14 cellular contexts compared by ENCODE assay signal in genomic region chr12:123108682-123109066, GRCh38. TPM values are rescaled to one million over a fixed set of nuclear protein-coding genes. Genes with fewer than 3 reads are reported as not detected.
DNase-seq lines count a peak whose midpoint lies in the region; ATAC-seq and TF ChIP-seq lines count a peak whose summit lies in the region.
"Had no signal": no experiment of that assay in that cellular context is flagged by ENCODE, and none has a peak within 500 bp of the region (broad histone marks: within the 10 kb centered on the region; RNA-seq: fewer than 3 reads in every experiment).

No MANE protein-coding gene starts in this region.

- DNase-seq in heart right ventricle (no peak), Right ventricle myocardium inferior (ENCODE audit: missing footprints) (no peak), T-cell (no peak), COLO829 (ENCODE audit: low spot score) (no peak), NCI-H2081 (lab: John Stamatoyannopoulos, UW) (no peak)
- DNase-seq: NCI-H1694 treated with DMSO at 0.1 percent for 48 hours; NCI-H446; stimulated activated naive CD8-positive, alpha-beta T cell treated with anti-CD3 and anti-CD28 coated beads, Interleukin-15, Interleukin-2, amounts not matched to agents 100 U/mL and 50 U/mL, for 24 hours had no signal

- WGBS in heart right ventricle, 2 donors, result 75% methylated on average over 7 of the region's 7 CpGs

- H3K4me1 ChIP-seq in heart right ventricle, result peaks cover 40 to 90% (median 65%) of the 10 kb centered on the region in 9 donors

- no peak overlapping the region for H3K4me3 ChIP-seq in heart right ventricle

- intact Hi-C loops in heart right ventricle (cut with DNase I), result loop anchor here in 7 of 10 donors (5.0 kb wide), 2 partner anchors 34 to 39 kb away; no protein-coding TSS in a partner anchor
- intact Hi-C loops in Right ventricle myocardium inferior (cut with DNase I), result loop anchor here (5.0 kb wide), 1 partner anchor 39 kb away; no protein-coding TSS in a partner anchor

- H3K27me3 ChIP-seq in heart right ventricle (no peaks in the 10 kb centered on the region), layer of hippocampus (ENCODE audit: control insufficient read depth, insufficient read depth, low read length) (no peaks in the 10 kb centered on the region)

- H3K9me3 Mint-ChIP-seq in T-cell, result no peaks in the 10 kb centered on the region
- H3K9me3 Mint-ChIP-seq: activated T-helper 2 cell treated with anti-CD3 and anti-CD28 coated beads, Interferon-gamma antibody, Interleukin-2, Interleukin-4, amounts not matched to agents 10 μg/mL and 5 μg/mL and 100 μg/mL, durations not matched to agents 14 hours and 24 hours and 36 hours; memory B cell; neural crest cell had no signal

- TF ChIP-seq CTCF in heart right ventricle (IDR thresholded peaks at IDR 0.05), result no peak

- ATAC-seq in heart right ventricle (no peak), Right ventricle myocardium inferior (no peak), T-cell (replicated peaks in 1 of 4) (no peak), HG03378 (IDR thresholded peaks at IDR 0.05; ENCODE audit: unreplicated experiment) (no peak)
- ATAC-seq: stimulated activated naive CD8-positive, alpha-beta T cell treated with anti-CD3 and anti-CD28 coated beads, Interleukin-15, Interleukin-2, amounts not matched to agents 100 U/mL and 50 U/mL, for 24 hours had no signal

- H3K4me1 Mint-ChIP-seq in T-cell, result peaks cover 57 to 76% (median 58%) of the 10 kb centered on the region in 3 donors

- no peaks in the 10 kb centered on the region for H3K27me3 Mint-ChIP-seq in T-cell
- H3K27me3 Mint-ChIP-seq: memory B cell had no signal

- H3K4me3 Mint-ChIP-seq in T-cell, result no peak overlapping the region
- H3K4me3 Mint-ChIP-seq: memory B cell, neural crest cell had no signal

- peak overlapping the region; percentile 22 to 92 (median 83) for H3K27ac ChIP-seq in heart right ventricle
- peak overlapping the region; percentile 58 for H3K27ac ChIP-seq in layer of hippocampus (ENCODE audit: low read depth, low read length)
- H3K27ac ChIP-seq in temporal lobe (ENCODE audit: low read depth, low read length), result peak overlapping the region; percentile 67

- H3K36me3 Mint-ChIP-seq in T-cell, result peaks cover 25% of the 10 kb centered on the region

- H3K27ac Mint-ChIP-seq in T-cell, result peak overlapping the region; percentile 93 to 97
- H3K27ac Mint-ChIP-seq: memory B cell had no signal

- H3K9me3 ChIP-seq in heart right ventricle, result no peaks in the 10 kb centered on the region

- H3K36me3 ChIP-seq in heart right ventricle, result peaks cover 0 to 10% (median 0%) of the 10 kb centered on the region in 9 donors

- CTCF ChIA-PET in T-cell (lab: Charles Lee), result no interaction called here

- POLR2A ChIA-PET in T-cell (lab: Charles Lee), result no interaction called here

RNA-seq across cellular contexts. Expression of gene PITPNM2, which starts 42.2 kb away (rescaled TPM):
- total RNA-seq in heart right ventricle, result 10 to 100 TPM; 13.3 to 32.7 (median 18.7) TPM
- polyA plus RNA-seq in heart right ventricle, result 10 to 100 TPM in 1 of 2 donors, 1 to 10 TPM in 1; 5.6 to 16.5 TPM
- total RNA-seq in Right ventricle myocardium inferior, result 19.6 TPM
- 10 to 100 TPM; 32.0 to 56.5 (median 34.8) TPM for total RNA-seq in T-cell
- 8.4 TPM for total RNA-seq in temporal lobe
